Comparison of ENCODE assay signal across 1 cellular context in genomic region chr3:33074217-33075067, GRCh38.
TF ChIP-seq lines count a peak whose summit lies in the region.

No MANE protein-coding gene starts in this region.

TF ChIP-seq in neural cell, 6 proteins besides CTCF, POLR2A, EP300 and RAD21:
- no peak for TF ChIP-seq REST (IDR thresholded peaks at IDR 0.05; ENCODE audit: borderline replicate concordance)
- peak; percentile 28 for TF ChIP-seq SMC3 (conservative IDR thresholded peaks at IDR 0.05; ENCODE audit: poor library complexity)
